ENCODE assay signal across 1 cellular context in the genomic region with DNA sequence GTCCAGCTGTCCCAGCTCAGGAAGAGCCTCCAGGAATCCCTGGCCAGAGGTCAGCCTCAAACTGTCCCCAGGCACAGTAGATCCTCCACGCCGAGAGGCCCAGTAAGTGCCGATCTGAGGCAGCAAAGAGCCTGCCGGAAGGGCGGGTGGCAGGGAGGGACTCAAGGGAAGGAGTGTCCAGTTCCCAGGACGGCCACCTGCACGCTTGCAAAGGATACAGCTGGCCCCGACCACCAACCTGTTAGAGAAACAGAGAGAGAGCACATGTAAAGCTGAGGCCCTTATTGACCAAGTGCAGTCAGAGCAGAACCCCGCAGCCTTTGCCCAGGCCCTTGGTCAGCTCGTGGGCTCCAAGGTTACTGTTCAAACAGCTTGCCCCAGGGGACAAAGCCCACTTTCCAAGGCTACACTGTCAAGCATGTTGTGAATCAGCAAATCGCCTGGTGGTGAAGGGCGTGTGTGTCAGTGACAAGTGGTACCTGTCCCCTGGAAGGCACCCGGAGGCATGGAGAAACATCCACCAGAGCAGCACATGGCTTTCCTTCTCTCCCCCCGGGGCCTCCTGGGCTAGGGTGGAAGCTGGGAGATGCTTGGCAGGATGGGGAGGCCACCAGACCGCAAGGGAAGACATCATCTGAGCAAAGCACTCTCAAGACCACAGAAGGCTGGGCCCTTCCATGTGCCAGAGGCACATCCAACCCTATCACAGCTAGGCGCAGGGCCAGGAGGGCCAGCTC.
TF ChIP-seq lines count a peak whose summit lies in the region.

No MANE protein-coding gene starts in this region.

TF ChIP-seq in IMR-90, 13 proteins besides CTCF, POLR2A, EP300 and RAD21:
- TF ChIP-seq, protein P1, sequence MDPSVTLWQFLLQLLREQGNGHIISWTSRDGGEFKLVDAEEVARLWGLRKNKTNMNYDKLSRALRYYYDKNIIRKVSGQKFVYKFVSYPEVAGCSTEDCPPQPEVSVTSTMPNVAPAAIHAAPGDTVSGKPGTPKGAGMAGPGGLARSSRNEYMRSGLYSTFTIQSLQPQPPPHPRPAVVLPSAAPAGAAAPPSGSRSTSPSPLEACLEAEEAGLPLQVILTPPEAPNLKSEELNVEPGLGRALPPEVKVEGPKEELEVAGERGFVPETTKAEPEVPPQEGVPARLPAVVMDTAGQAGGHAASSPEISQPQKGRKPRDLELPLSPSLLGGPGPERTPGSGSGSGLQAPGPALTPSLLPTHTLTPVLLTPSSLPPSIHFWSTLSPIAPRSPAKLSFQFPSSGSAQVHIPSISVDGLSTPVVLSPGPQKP (IDR thresholded peaks at IDR 0.05; ENCODE audit: borderline replicate concordance, low read depth, low read length): no peak
- TF ChIP-seq, protein P2, sequence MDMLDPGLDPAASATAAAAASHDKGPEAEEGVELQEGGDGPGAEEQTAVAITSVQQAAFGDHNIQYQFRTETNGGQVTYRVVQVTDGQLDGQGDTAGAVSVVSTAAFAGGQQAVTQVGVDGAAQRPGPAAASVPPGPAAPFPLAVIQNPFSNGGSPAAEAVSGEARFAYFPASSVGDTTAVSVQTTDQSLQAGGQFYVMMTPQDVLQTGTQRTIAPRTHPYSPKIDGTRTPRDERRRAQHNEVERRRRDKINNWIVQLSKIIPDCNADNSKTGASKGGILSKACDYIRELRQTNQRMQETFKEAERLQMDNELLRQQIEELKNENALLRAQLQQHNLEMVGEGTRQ (IDR thresholded peaks at IDR 0.05; ENCODE audit: low read depth, low read length): no peak
- TF ChIP-seq NFE2L2 (IDR thresholded peaks at IDR 0.05; ENCODE audit: low read depth, low read length) (no peak), FOS (IDR thresholded peaks at IDR 0.05; ENCODE audit: low read depth, low read length) (no peak), CHD1 (IDR thresholded peaks at IDR 0.05; ENCODE audit: low read depth, low read length) (no peak), MXI1 (IDR thresholded peaks at IDR 0.05; ENCODE audit: borderline replicate concordance, low read depth, low read length) (no peak), RFX5 (IDR thresholded peaks at IDR 0.05; ENCODE audit: low read depth, low read length) (no peak), SMC3 (IDR thresholded peaks at IDR 0.05; ENCODE audit: low read depth, low read length) (no peak), RCOR1 (IDR thresholded peaks at IDR 0.05; ENCODE audit: insufficient replicate concordance, low read length) (no peak)
